Comparison of ENCODE assay signal across 29 cellular contexts in the genomic region with DNA sequence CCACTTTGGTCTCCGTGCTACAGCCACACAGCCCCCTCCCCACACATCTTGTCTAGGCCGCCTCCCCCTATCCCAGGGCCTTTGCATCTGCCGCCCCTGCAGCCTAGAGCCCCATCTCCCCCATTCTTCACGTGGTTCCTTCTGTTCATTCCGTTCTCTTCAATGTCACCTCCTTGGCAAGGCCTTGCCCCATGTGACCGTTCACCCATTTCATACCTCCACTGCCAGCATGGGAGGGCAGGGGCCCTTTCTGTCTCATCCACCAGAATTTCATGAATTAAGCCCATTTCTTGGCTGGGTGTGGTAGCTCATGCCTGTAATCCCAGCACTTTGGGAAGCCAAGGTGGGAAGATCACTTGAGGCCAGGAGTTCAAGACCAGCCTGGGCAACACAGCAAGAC.
"Had no signal": no experiment of that assay in that cellular context is flagged by ENCODE, and none has a peak within 500 bp of the region (broad histone marks: within the 10 kb centered on the region; RNA-seq: fewer than 3 reads in every experiment).

No MANE protein-coding gene starts in this region.

- DNase-seq: hypothalamus; immature natural killer cell; kidney; left ventricle myocardium inferior; midbrain; mucosa of descending colon; naive thymus-derived CD4-positive, alpha-beta T cell; nucleus accumbens; pancreas; retina; stimulated activated CD4-positive, alpha-beta T cell treated with anti-CD3 and anti-CD28 coated beads, Interleukin-12 subunit alpha, Interleukin-12 subunit beta, amount 100 ng/mL, for 4 hours; stimulated activated CD4-positive, alpha-beta T cell treated with anti-CD3 and anti-CD28 coated beads, Interleukin-15, amount 100 ng/mL, for 24 hours; stimulated activated CD4-positive, alpha-beta T cell treated with anti-CD3 and anti-CD28 coated beads, Interleukin-2, amount 100 ng/mL, for 24 hours; stimulated activated CD4-positive, alpha-beta T cell treated with anti-CD3 and anti-CD28 coated beads, Interleukin-4, amount 100 ng/mL, for 1 hour; stimulated activated naive B cell treated with anti-CD40 and anti-IgM and Interleukin-4, amounts not matched to agents 10 μg/mL and 1 μg/mL and 100 μg/mL, for 72 hours; stimulated activated naive CD8-positive, alpha-beta T cell treated with anti-CD3 and anti-CD28 coated beads, Interleukin-15, Interleukin-2, amounts not matched to agents 100 U/mL and 50 U/mL, for 24 hours; stomach; testis; thyroid gland; transverse colon; upper lobe of left lung had no signal

- H3K27me3 ChIP-seq: pancreas, stomach, testis, thyroid gland, transverse colon, upper lobe of left lung, vagina had no signal

- H3K36me3 Mint-ChIP-seq: natural killer cell treated with Interleukin-12 subunit alpha and Interleukin-12 subunit beta and Interleukin-15 and Interleukin-18, amount 100 ng/mL, for 72 hours had no signal

- H3K4me1 ChIP-seq: prostate gland had no signal

- H3K9me3 ChIP-seq: left ventricle myocardium inferior, mucosa of descending colon, pancreas, prostate gland, stomach, testis, thyroid gland, transverse colon, upper lobe of left lung, vagina had no signal

- H3K4me3 ChIP-seq: left ventricle myocardium inferior, lung, mucosa of descending colon, pancreas, prostate gland, skin epidermis, stomach, testis, thyroid gland, transverse colon, upper lobe of left lung, vagina had no signal

- H3K4me3 Mint-ChIP-seq: immature natural killer cell; naive thymus-derived CD4-positive, alpha-beta T cell; natural killer cell treated with Interleukin-12 subunit alpha and Interleukin-12 subunit beta and Interleukin-15 and Interleukin-18, amount 100 ng/mL, for 72 hours; stimulated activated naive B cell treated with anti-CD40 and anti-IgM and Interleukin-4, amounts not matched to agents 10 μg/mL and 1 μg/mL and 100 μg/mL, for 72 hours had no signal

- H3K27ac ChIP-seq: left ventricle myocardium inferior, pancreas, prostate gland, skin epidermis, stomach, testis, thyroid gland, transverse colon, upper lobe of left lung, vagina had no signal

- H3K4me1 Mint-ChIP-seq: immature natural killer cell had no signal

- ATAC-seq: mucosa of descending colon; naive thymus-derived CD4-positive, alpha-beta T cell; natural killer cell treated with Interleukin-12 subunit alpha and Interleukin-12 subunit beta and Interleukin-15 and Interleukin-18, amount 100 ng/mL, for 72 hours; pancreas; right cardiac atrium; sciatic nerve; stimulated activated naive B cell treated with anti-CD40 and anti-IgM and Interleukin-4, amounts not matched to agents 10 μg/mL and 1 μg/mL and 100 μg/mL, for 72 hours; stimulated activated naive CD8-positive, alpha-beta T cell treated with anti-CD3 and anti-CD28 coated beads, Interleukin-15, Interleukin-2, amounts not matched to agents 100 U/mL and 50 U/mL, for 24 hours had no signal

- H3K9me3 Mint-ChIP-seq: immature natural killer cell; naive thymus-derived CD4-positive, alpha-beta T cell; natural killer cell treated with Interleukin-12 subunit alpha and Interleukin-12 subunit beta and Interleukin-15 and Interleukin-18, amount 100 ng/mL, for 72 hours; stimulated activated naive B cell treated with anti-CD40 and anti-IgM and Interleukin-4, amounts not matched to agents 10 μg/mL and 1 μg/mL and 100 μg/mL, for 72 hours had no signal

- H3K27me3 Mint-ChIP-seq: naive thymus-derived CD4-positive, alpha-beta T cell; natural killer cell treated with Interleukin-12 subunit alpha and Interleukin-12 subunit beta and Interleukin-15 and Interleukin-18, amount 100 ng/mL, for 72 hours; stimulated activated naive B cell treated with anti-CD40 and anti-IgM and Interleukin-4, amounts not matched to agents 10 μg/mL and 1 μg/mL and 100 μg/mL, for 72 hours had no signal

- H3K27ac Mint-ChIP-seq: immature natural killer cell; natural killer cell treated with Interleukin-12 subunit alpha and Interleukin-12 subunit beta and Interleukin-15 and Interleukin-18, amount 100 ng/mL, for 72 hours; stimulated activated naive B cell treated with anti-CD40 and anti-IgM and Interleukin-4, amounts not matched to agents 10 μg/mL and 1 μg/mL and 100 μg/mL, for 72 hours had no signal

- H3K36me3 ChIP-seq: pancreas, prostate gland, transverse colon had no signal

- FAIRE-seq: islet of Langerhans, kidney, pancreas had no signal
